ENCODE assay signal across 18 cellular contexts in genomic region chr19:5929646-5930045, GRCh38. TPM values are rescaled to one million over a fixed set of nuclear protein-coding genes. Genes with fewer than 3 reads are reported as not detected.
"Had no signal": no experiment of that assay in that cellular context is flagged by ENCODE, and none has a peak within 500 bp of the region (broad histone marks: within the 10 kb centered on the region; RNA-seq: fewer than 3 reads in every experiment).

No MANE protein-coding gene starts in this region.

- H3K27ac ChIP-seq: psoas muscle, transverse colon, vagina had no signal

- H3K27ac Mint-ChIP-seq: activated B cell treated with CpG ODN at 0.5 μM for 24 hours; activated CD8-positive, alpha-beta T cell treated with anti-CD3 and anti-CD28 coated beads for 36 hours; activated naive CD4-positive, alpha-beta T cell treated with anti-CD3 and anti-CD28 coated beads, Interleukin-2, amount 50 U/mL, for 24 hours; natural killer cell treated with Interleukin-12 subunit alpha and Interleukin-12 subunit beta and Interleukin-15 and Interleukin-18, amount 100 ng/mL, for 72 hours; stimulated activated memory B cell treated with anti-CD40 and anti-IgM and Interleukin-4, amounts not matched to agents 10 μg/mL and 1 μg/mL and 100 μg/mL, for 72 hours had no signal

- ATAC-seq: activated CD8-positive, alpha-beta T cell treated with anti-CD3 and anti-CD28 coated beads for 36 hours; activated T-cell treated with anti-CD3 and anti-CD28 coated beads, Interleukin-2, amount 50 U/mL, for 4 hours; esophagus mucosa; natural killer cell treated with Interleukin-12 subunit alpha and Interleukin-12 subunit beta and Interleukin-15 and Interleukin-18, amount 100 ng/mL, for 72 hours; psoas muscle; stimulated activated memory B cell treated with anti-CD40 and anti-IgM and Interleukin-4, amounts not matched to agents 10 μg/mL and 1 μg/mL and 100 μg/mL, for 72 hours had no signal

- H3K27me3 Mint-ChIP-seq: activated B cell treated with CpG ODN at 0.5 μM for 24 hours; activated CD8-positive, alpha-beta T cell treated with anti-CD3 and anti-CD28 coated beads for 36 hours; activated naive CD4-positive, alpha-beta T cell treated with anti-CD3 and anti-CD28 coated beads, Interleukin-2, amount 50 U/mL, for 24 hours; natural killer cell treated with Interleukin-12 subunit alpha and Interleukin-12 subunit beta and Interleukin-15 and Interleukin-18, amount 100 ng/mL, for 72 hours; stimulated activated memory B cell treated with anti-CD40 and anti-IgM and Interleukin-4, amounts not matched to agents 10 μg/mL and 1 μg/mL and 100 μg/mL, for 72 hours had no signal

- H3K27me3 ChIP-seq: transverse colon, vagina had no signal

- DNase-seq: activated B cell treated with CpG ODN at 0.5 μM for 24 hours; activated CD4-positive, alpha-beta T cell treated with anti-CD3 and anti-CD28 coated beads for 48 hours; activated CD8-positive, alpha-beta T cell treated with anti-CD3 and anti-CD28 coated beads for 36 hours; activated effector memory CD4-positive, alpha-beta T cell treated with anti-CD3 and anti-CD28 coated beads, Interleukin-2, amount 50 U/mL, for 16 hours; activated T-cell treated with anti-CD3 and anti-CD28 coated beads, Interleukin-2, amount 50 U/mL, for 4 hours; kidney glomerular epithelial cell; mesenchymal stem cell; psoas muscle; T-helper 2 cell; transverse colon had no signal

- H3K4me3 ChIP-seq: psoas muscle, transverse colon, vagina had no signal

- H3K4me3 Mint-ChIP-seq: activated B cell treated with CpG ODN at 0.5 μM for 24 hours; activated CD8-positive, alpha-beta T cell treated with anti-CD3 and anti-CD28 coated beads for 36 hours; activated naive CD4-positive, alpha-beta T cell treated with anti-CD3 and anti-CD28 coated beads, Interleukin-2, amount 50 U/mL, for 24 hours; activated T-cell treated with anti-CD3 and anti-CD28 coated beads, Interleukin-2, amount 50 U/mL, for 4 hours; natural killer cell treated with Interleukin-12 subunit alpha and Interleukin-12 subunit beta and Interleukin-15 and Interleukin-18, amount 100 ng/mL, for 72 hours; stimulated activated memory B cell treated with anti-CD40 and anti-IgM and Interleukin-4, amounts not matched to agents 10 μg/mL and 1 μg/mL and 100 μg/mL, for 72 hours had no signal

- H3K9me3 Mint-ChIP-seq: activated B cell treated with CpG ODN at 0.5 μM for 24 hours; activated CD8-positive, alpha-beta T cell treated with anti-CD3 and anti-CD28 coated beads for 36 hours; activated naive CD4-positive, alpha-beta T cell treated with anti-CD3 and anti-CD28 coated beads, Interleukin-2, amount 50 U/mL, for 24 hours; activated T-cell treated with anti-CD3 and anti-CD28 coated beads, Interleukin-2, amount 50 U/mL, for 4 hours; natural killer cell treated with Interleukin-12 subunit alpha and Interleukin-12 subunit beta and Interleukin-15 and Interleukin-18, amount 100 ng/mL, for 72 hours; stimulated activated memory B cell treated with anti-CD40 and anti-IgM and Interleukin-4, amounts not matched to agents 10 μg/mL and 1 μg/mL and 100 μg/mL, for 72 hours had no signal

- H3K4me1 ChIP-seq: psoas muscle had no signal

- H3K9me3 ChIP-seq: psoas muscle, transverse colon, vagina had no signal

- H3K4me1 Mint-ChIP-seq: activated naive CD4-positive, alpha-beta T cell treated with anti-CD3 and anti-CD28 coated beads, Interleukin-2, amount 50 U/mL, for 24 hours had no signal

RNA-seq across cellular contexts. Expression of gene FUT5, which starts 59.3 kb away (rescaled TPM):
- total RNA-seq: activated B cell treated with CpG ODN at 0.5 μM for 24 hours; activated CD8-positive, alpha-beta T cell treated with anti-CD3 and anti-CD28 coated beads for 36 hours; activated T-cell treated with anti-CD3 and anti-CD28 coated beads, Interleukin-2, amount 50 U/mL, for 4 hours; cardiac septum; esophagus mucosa; glomerular endothelial cell; natural killer cell treated with Interleukin-12 subunit alpha and Interleukin-12 subunit beta and Interleukin-15 and Interleukin-18, amount 100 ng/mL, for 72 hours; omental fat pad; psoas muscle; vagina had no signal
- polyA plus RNA-seq: psoas muscle had no signal
